In genomic region chr12:104094284-104094683, GRCh38 we compare ENCODE assay signal across 23 cellular contexts. TPM values are rescaled to one million over a fixed set of nuclear protein-coding genes. Genes with fewer than 3 reads are reported as not detected.
DNase-seq lines count a peak whose midpoint lies in the region; ATAC-seq, FAIRE-seq and TF ChIP-seq lines count a peak whose summit lies in the region.
"Had no signal": no experiment of that assay in that cellular context is flagged by ENCODE, and none has a peak within 500 bp of the region (broad histone marks: within the 10 kb centered on the region; RNA-seq: fewer than 3 reads in every experiment).

No MANE protein-coding gene starts in this region.

- TF ChIP-seq CTCF in AG04450 (IDR thresholded peaks at IDR 0.05; ENCODE audit: low read depth, low read length) (no peak), astrocyte of the spinal cord (IDR thresholded peaks at IDR 0.05; ENCODE audit: low read depth, low read length) (no peak)

- peak; percentile 36 for FAIRE-seq in HTR-8/SVneo (lab: Jason Lieb, UNC)

- no peaks in the 10 kb centered on the region for H3K27me3 Mint-ChIP-seq in T-helper 17 cell
- H3K27me3 Mint-ChIP-seq: IgD-negative memory B cell had no signal

- H3K4me3 ChIP-seq in AG04450 (ENCODE audit: low read depth, low read length) (no peak overlapping the region), astrocyte of the spinal cord (ENCODE audit: low read depth, low read length) (no peak overlapping the region)
- H3K4me3 ChIP-seq: BLaER1 treated with 17β-estradiol and CSF1 and Interleukin-3, amounts not matched to agents 10 nM and 100 nM had no signal

- ATAC-seq in T-helper 17 cell: no peak
- ATAC-seq: CD8-positive, alpha-beta T cell had no signal

- in situ Hi-C loops in astrocyte of the spinal cord (cut with HindIII; ENCODE audit: low sequenced_read_pairs): no loop called here

- CTCF ChIA-PET in AG04450 (lab: Charles Lee): interaction anchor here (1.0 kb wide), 1 partner anchor 15 kb away, joined by 8 read pairs; no protein-coding TSS in a partner anchor

- H3K9me3 ChIP-seq in AG04450 (ENCODE audit: control insufficient read depth, insufficient read depth, low read length) (no peaks in the 10 kb centered on the region), T-helper 17 cell (ENCODE audit: control insufficient read depth, low read length, poor library complexity, severe bottlenecking) (no peaks in the 10 kb centered on the region)
- H3K9me3 ChIP-seq: BLaER1 treated with 17β-estradiol and CSF1 and Interleukin-3, amounts not matched to agents 10 nM and 100 nM; SK-N-SH had no signal

- H3K4me1 Mint-ChIP-seq in T-helper 17 cell: peaks cover 9% of the 10 kb centered on the region
- H3K4me1 Mint-ChIP-seq: IgD-negative memory B cell had no signal

- peak overlapping the region; percentile 22 for H3K27ac ChIP-seq in AG04450 (ENCODE audit: low read depth, low read length)
- H3K27ac ChIP-seq: BLaER1 treated with 17β-estradiol and CSF1 and Interleukin-3, amounts not matched to agents 10 nM and 100 nM; HL-60 had no signal

- H3K27me3 ChIP-seq in AG04450 (ENCODE audit: control insufficient read depth, insufficient read depth, low read length): no peaks in the 10 kb centered on the region
- H3K27me3 ChIP-seq: BLaER1 treated with 17β-estradiol and CSF1 and Interleukin-3, amounts not matched to agents 10 nM and 100 nM had no signal

- H3K36me3 Mint-ChIP-seq in T-helper 17 cell (ENCODE audit: low read depth): peaks cover 2% of the 10 kb centered on the region

- H3K4me3 Mint-ChIP-seq in T-helper 17 cell: no peak overlapping the region
- H3K4me3 Mint-ChIP-seq: CD8-positive, alpha-beta T cell; IgD-negative memory B cell had no signal

- DNase-seq in AG04450 (ENCODE audit: low read depth, low spot score) (peak; percentile 43), HTR-8/SVneo (ENCODE audit: insufficient read length, low spot score) (no peak), astrocyte of the spinal cord (ENCODE audit: low read depth, low spot score) (peak; percentile 45), fibroblast of peridontal ligament (ENCODE audit: extremely low read depth) (peak; percentile 76), kidney tubule cell (ENCODE audit: low spot score) (no peak), T-helper 17 cell (no peak), DMS114 treated with DMSO at 0.1 percent for 48 hours (lab: John Stamatoyannopoulos, UW; ENCODE audit: unreplicated experiment) (no peak), MV-4-11 (lab: John Stamatoyannopoulos, UW) (no peak)
- DNase-seq: Calu3; CD8-positive, alpha-beta T cell; H7; Karpas-422; NCI-H1048; NCI-H1436; NCI-H2029; NCI-H2171; NCI-H526 treated with DMSO at 0.1 percent for 48 hours; SHP77; SK-N-SH had no signal

- H3K27ac Mint-ChIP-seq in T-helper 17 cell: no peak overlapping the region
- H3K27ac Mint-ChIP-seq: CD8-positive, alpha-beta T cell; IgD-negative memory B cell had no signal

- POLR2A ChIA-PET in AG04450 (lab: Yijun Ruan, JAX): interaction anchor here (0.7 kb wide), 1 partner anchor 129 kb away, joined by 3 read pairs; the partner anchor contains the start of gene TDG

RNA-seq across cellular contexts. Expression of gene HCFC2, which starts 30.0 kb away (rescaled TPM):
- polyA plus RNA-seq in AG04450 (2011; rRNA removed): 20.8 and 31.4 TPM in 2 replicates
- 17.4 and 31.5 TPM in 2 replicates for polyA minus RNA-seq in AG04450 (2011; rRNA and poly(A)+ RNA removed)
- 10 to 100 TPM; 13.9 to 15.2 TPM for total RNA-seq in T-helper 17 cell

RNA-seq across cellular contexts. Expression of gene NFYB, which starts 43.7 kb away (rescaled TPM):
- polyA plus RNA-seq in AG04450 (2011; rRNA removed): 34.2 and 57.9 TPM in 2 replicates
- 12.0 and 23.2 TPM in 2 replicates for polyA minus RNA-seq in AG04450 (2011; rRNA and poly(A)+ RNA removed)
- 10 to 100 TPM; 11.7 to 13.7 TPM for total RNA-seq in T-helper 17 cell

RNA-seq across cellular contexts. Expression of gene GLT8D2, which starts 44.3 kb away (rescaled TPM):
- polyA plus RNA-seq in AG04450 (2011; rRNA removed): 102 and 119 TPM in 2 replicates
- polyA minus RNA-seq in AG04450 (2011; rRNA and poly(A)+ RNA removed): 33.5 and 35.4 TPM in 2 replicates
- total RNA-seq in T-helper 17 cell: not detected
- total RNA-seq: Calu3, OCI-LY7 had no signal

Comparison
In these comparisons a context has a peak if more than half of its experiments do, and no peak if none do; other contexts are left out.
1. DNase-seq: peak in AG04450 (single experiment), astrocyte of the spinal cord (single experiment) and fibroblast of peridontal ligament (single experiment); none in HTR-8/SVneo (single experiment), kidney tubule cell (single experiment), T-helper 17 cell (0 of 3), DMS114 treated with DMSO at 0.1 percent for 48 hours (single experiment) and MV-4-11 (single experiment).